5 cellular contexts compared by ENCODE assay signal in genomic region chr17:49103360-49103759, GRCh38. TPM values are rescaled to one million over a fixed set of nuclear protein-coding genes. Genes with fewer than 3 reads are reported as not detected.
"Had no signal": no experiment of that assay in that cellular context is flagged by ENCODE, and none has a peak within 500 bp of the region (broad histone marks: within the 10 kb centered on the region; RNA-seq: fewer than 3 reads in every experiment).

No MANE protein-coding gene starts in this region.

RNA-seq across cellular contexts. Expression of gene B4GALNT2, which starts 29.2 kb away (rescaled TPM):
- total RNA-seq: HepG2, HT-29, HT1080, K562 had no signal
- polyA plus RNA-seq: HepG2, IgD-negative memory B cell, K562 had no signal
